In the genomic region with DNA sequence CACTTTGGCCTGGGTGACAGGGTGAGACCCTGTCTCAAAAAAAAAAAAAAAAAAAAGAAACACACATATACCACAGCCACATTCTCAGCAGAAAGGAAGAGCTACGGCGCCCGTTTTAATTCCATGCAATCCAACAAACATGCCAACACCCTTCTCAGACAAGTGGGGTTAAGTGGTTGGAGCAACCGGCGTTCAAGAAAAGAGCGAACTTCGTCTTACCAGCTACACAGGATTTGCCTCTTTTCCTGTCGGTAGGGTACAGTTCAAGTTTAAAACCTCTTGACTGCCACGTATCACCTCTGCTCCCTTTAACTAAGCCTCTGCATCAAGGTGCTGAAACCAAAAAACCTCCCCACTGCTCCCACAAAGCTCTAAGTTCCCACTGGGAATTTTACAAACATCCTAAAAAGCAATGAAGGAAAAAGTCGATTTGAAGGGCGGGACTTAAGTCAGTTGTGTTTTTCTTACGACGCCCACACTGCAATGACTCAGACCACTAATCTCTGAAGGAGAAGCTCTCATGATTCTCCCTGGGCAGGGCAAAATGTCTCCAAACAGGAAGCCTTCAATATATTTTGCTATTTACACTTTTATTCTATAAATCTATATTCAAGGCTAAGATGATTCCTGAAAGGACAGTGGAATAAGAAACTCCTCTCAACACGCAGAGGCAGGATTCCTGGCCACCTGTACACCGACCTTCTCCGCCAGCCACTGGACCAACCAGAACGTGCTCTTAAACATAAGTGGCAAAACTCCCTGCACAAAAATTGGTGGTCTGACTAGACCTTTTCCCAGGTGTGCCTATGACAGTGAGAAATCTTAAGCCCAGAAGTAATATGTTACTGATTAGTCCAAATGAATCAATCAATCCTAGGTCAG, we compare ENCODE assay signal across 12 cellular contexts. TPM values are rescaled to one million over a fixed set of nuclear protein-coding genes. Genes with fewer than 3 reads are reported as not detected.
DNase-seq lines count a peak whose midpoint lies in the region; ATAC-seq and TF ChIP-seq lines count a peak whose summit lies in the region.
"Had no signal": no experiment of that assay in that cellular context is flagged by ENCODE, and none has a peak within 500 bp of the region (broad histone marks: within the 10 kb centered on the region; RNA-seq: fewer than 3 reads in every experiment).

No MANE protein-coding gene starts in this region.

- peak overlapping the region in 4 of 7 donors; percentile 31 to 52 (median 42) for H3K27ac Mint-ChIP-seq in CD4-positive, alpha-beta memory T cell

- H3K9me2 ChIP-seq in PC-3 (replicated peaks; ENCODE audit: low read length): no peaks in the 10 kb centered on the region

- no peaks in the 10 kb centered on the region for H3K27me3 Mint-ChIP-seq in CD4-positive, alpha-beta memory T cell
- H3K27me3 Mint-ChIP-seq: naive thymus-derived CD8-positive, alpha-beta T cell had no signal

- peaks cover 71% of the 10 kb centered on the region for H3K36me3 ChIP-seq in CD4-positive, alpha-beta memory T cell (ENCODE audit: insufficient read depth, low read length)
- peaks cover 70% of the 10 kb centered on the region for H3K36me3 ChIP-seq in PC-3 (ENCODE audit: low read depth, low read length)
- H3K36me3 ChIP-seq in colonic mucosa: peaks cover 29% of the 10 kb centered on the region

- H3K4me2 ChIP-seq in PC-3 (ENCODE audit: low read length): peak overlapping the region; percentile 60

- ATAC-seq in PC-3 (peak; percentile 51), HG02588 (IDR thresholded peaks at IDR 0.05; ENCODE audit: unreplicated experiment) (no peak), HG03439 (IDR thresholded peaks at IDR 0.05; ENCODE audit: unreplicated experiment) (no peak)
- ATAC-seq: naive thymus-derived CD8-positive, alpha-beta T cell had no signal

- H3K4me1 ChIP-seq in CD4-positive, alpha-beta memory T cell (ENCODE audit: insufficient read depth, low read length): peaks cover 6% of the 10 kb centered on the region
- H3K4me1 ChIP-seq in PC-3 (ENCODE audit: insufficient read depth, low read length) (peaks cover 38% of the 10 kb centered on the region), colonic mucosa (peaks cover 4% of the 10 kb centered on the region)
- H3K4me1 ChIP-seq: esophagus muscularis mucosa had no signal

- H3K4me3 Mint-ChIP-seq in CD4-positive, alpha-beta memory T cell: no peak overlapping the region

- POLR2A ChIA-PET in CD4-positive, alpha-beta memory T cell (lab: Charles Lee; ENCODE audit: partially characterized antibody): interaction anchor here (0.6 to 2.7 kb wide), 4 partner anchors 11 to 213 kb away, joined by 3 to 7 read pairs (median 3); no protein-coding TSS in a partner anchor
- POLR2A ChIA-PET in PC-3 (lab: Charles Lee; ENCODE audit: unreplicated experiment): interaction anchor here (0.7 kb wide), 1 partner anchor 16 kb away, joined by 3 read pairs; no protein-coding TSS in a partner anchor

- H3K9me3 Mint-ChIP-seq in CD4-positive, alpha-beta memory T cell: no peaks in the 10 kb centered on the region
- H3K9me3 Mint-ChIP-seq: naive thymus-derived CD8-positive, alpha-beta T cell had no signal

- H3K27ac ChIP-seq in CD4-positive, alpha-beta memory T cell (ENCODE audit: low read depth, low read length): no peak overlapping the region
- H3K27ac ChIP-seq in PC-3 (ENCODE audit: low read length) (peak overlapping the region; percentile 83), colonic mucosa (peak overlapping the region; percentile 45)
- H3K27ac ChIP-seq: esophagus muscularis mucosa, HL-60 had no signal

- H3K79me2 ChIP-seq in PC-3 (ENCODE audit: low read length): peaks cover 21% of the 10 kb centered on the region

- H3K9me3 ChIP-seq in CD4-positive, alpha-beta memory T cell (ENCODE audit: control insufficient read depth in 1 of 2, low read length in 2 of 2): no peaks in the 10 kb centered on the region
- H3K9me3 ChIP-seq in PC-3 (ENCODE audit: low read length) (no peaks in the 10 kb centered on the region), colonic mucosa (no peaks in the 10 kb centered on the region)
- H3K9me3 ChIP-seq: esophagus muscularis mucosa had no signal

- BruUV-seq in PC-3 (replicated peaks; lab: Mats Ljungman, UMichigan): no TSS peak

- CTCF ChIA-PET in CD4-positive, alpha-beta memory T cell (lab: Charles Lee; ENCODE audit: partially characterized antibody): interaction anchor here (1.0 to 2.2 kb wide), 2 partner anchors 10 to 39 kb away, joined by 4 to 12 read pairs; no protein-coding TSS in a partner anchor
- CTCF ChIA-PET in PC-3 (lab: Charles Lee): no interaction called here

- DNase-seq in CD4-positive, alpha-beta memory T cell: no peak
- DNase-seq in PC-3: peak; percentile 75
- DNase-seq in colonic mucosa: no peak
- peak; percentile 70 for DNase-seq in non-pigmented ciliary epithelial cell (ENCODE audit: low read depth)
- no peak for DNase-seq in NCI-H524 (lab: John Stamatoyannopoulos, UW)
- no peak for DNase-seq in DMS53 treated with DMSO at 0.1 percent for 48 hours (lab: John Stamatoyannopoulos, UW; ENCODE audit: unreplicated experiment)
- DNase-seq: naive thymus-derived CD8-positive, alpha-beta T cell; NK-92 treated with Interleukin-12 subunit alpha and Interleukin-12 subunit beta, amount 100 ng/mL, for 24 hours had no signal

- no peak for TF ChIP-seq CTCF in PC-3 (conservative IDR thresholded peaks at IDR 0.05; ENCODE audit: low read depth, low read length)
- no peak for TF ChIP-seq CTCF in colonic mucosa (IDR thresholded peaks at IDR 0.05)

- peaks cover 4% of the 10 kb centered on the region for H3F3A ChIP-seq in PC-3 (ENCODE audit: low read length, unreplicated experiment)

- peaks cover 14 to 23% (median 20%) of the 10 kb centered on the region in 4 donors for H3K4me1 Mint-ChIP-seq in CD4-positive, alpha-beta memory T cell

- no peaks in the 10 kb centered on the region for H3K27me3 ChIP-seq in CD4-positive, alpha-beta memory T cell (ENCODE audit: insufficient read depth, low read length)
- H3K27me3 ChIP-seq in PC-3 (ENCODE audit: low read length) (no peaks in the 10 kb centered on the region), colonic mucosa (no peaks in the 10 kb centered on the region)
- H3K27me3 ChIP-seq: esophagus muscularis mucosa had no signal

- no peaks in the 10 kb centered on the region for H4K20me1 ChIP-seq in PC-3 (ENCODE audit: low read length)

- peak overlapping the region; percentile 53 for H3K9ac ChIP-seq in PC-3 (ENCODE audit: low read length)
- no peak overlapping the region for H3K9ac ChIP-seq in colonic mucosa (ENCODE audit: low read depth in 2 of 2, low read length in 2 of 2)

- intact Hi-C loops in CD4-positive, alpha-beta memory T cell (cut with micrococcal nuclease): no loop called here
- intact Hi-C loops in PC-3 (cut with micrococcal nuclease): no loop called here
- intact Hi-C loops in colonic mucosa (cut with DNase I): no loop called here

- peaks cover 54 to 69% of the 10 kb centered on the region in 2 donors for H3K36me3 Mint-ChIP-seq in CD4-positive, alpha-beta memory T cell

- H2AFZ ChIP-seq in PC-3 (ENCODE audit: low read length): no peak overlapping the region

- H3K4me3 ChIP-seq in CD4-positive, alpha-beta memory T cell (ENCODE audit: low read length in 2 of 2): no peak overlapping the region
- H3K4me3 ChIP-seq in PC-3 (ENCODE audit: low read length): peak overlapping the region; percentile 37
- no peak overlapping the region for H3K4me3 ChIP-seq in colonic mucosa
- H3K4me3 ChIP-seq: esophagus muscularis mucosa had no signal

RNA-seq across cellular contexts. Expression of a gene that starts 18.8 kb away (rescaled TPM):
- total RNA-seq in CD4-positive, alpha-beta memory T cell: 10 to 100 TPM; 86.5 to 92.4 TPM
- polyA plus RNA-seq in CD4-positive, alpha-beta memory T cell: 10 to 100 TPM; 59.1 to 84.9 TPM
- 60.8 and 71.4 TPM in 2 replicates for total RNA-seq in PC-3 (2014; rRNA removed)
- 10 to 100 TPM; 65.1 to 78.0 TPM for total RNA-seq in colonic mucosa

RNA-seq across cellular contexts. Expression of a gene that starts 21.1 kb away (rescaled TPM):
- total RNA-seq in CD4-positive, alpha-beta memory T cell: not detected
- polyA plus RNA-seq in CD4-positive, alpha-beta memory T cell: under 1 TPM in 1 of 2 donors, not detected in 1; 0.37 TPM
- total RNA-seq in PC-3 (2014; rRNA removed) (0.69 and 2.2 TPM in 2 replicates), colonic mucosa (under 1 TPM; 0.19 to 0.49 TPM)
- total RNA-seq: naive thymus-derived CD8-positive, alpha-beta T cell had no signal

RNA-seq across cellular contexts. Expression of a gene that starts 25.5 kb away (rescaled TPM):
- under 1 TPM in 1 of 2 experiments, not detected in 1; 0.35 TPM for total RNA-seq in CD4-positive, alpha-beta memory T cell
- polyA plus RNA-seq in CD4-positive, alpha-beta memory T cell: 1 to 10 TPM in 1 of 2 donors, not detected in 1; 1.0 TPM
- total RNA-seq in PC-3 (2014; rRNA removed) (0.11 TPM in 1 of 2 replicates, not detected in the other), colonic mucosa (not detected)

RNA-seq across cellular contexts. Expression of a gene that starts 26.4 kb away (rescaled TPM):
- not detected for total RNA-seq in CD4-positive, alpha-beta memory T cell
- not detected for polyA plus RNA-seq in CD4-positive, alpha-beta memory T cell
- total RNA-seq in PC-3 (2014; rRNA removed) (38.8 and 48.3 TPM in 2 replicates), colonic mucosa (10 to 100 TPM; 18.8 to 31.1 TPM)

RNA-seq across cellular contexts. Expression of a gene that starts 50.1 kb away (rescaled TPM):
- 100 to 1,000 TPM; 183 to 184 TPM for total RNA-seq in CD4-positive, alpha-beta memory T cell
- polyA plus RNA-seq in CD4-positive, alpha-beta memory T cell: 10 to 100 TPM; 36.2 to 66.9 TPM
- 153 and 173 TPM in 2 replicates for total RNA-seq in PC-3 (2014; rRNA removed)
- total RNA-seq in colonic mucosa: 10 to 100 TPM; 88.0 to 95.0 TPM

Comparison
In these comparisons a context has a peak if more than half of its experiments do, and no peak if none do; other contexts are left out.
1. DNase-seq: peak in PC-3 (single experiment) and non-pigmented ciliary epithelial cell (single experiment); none in CD4-positive, alpha-beta memory T cell (0 of 5), colonic mucosa (single experiment), NCI-H524 (0 of 2) and DMS53 treated with DMSO at 0.1 percent for 48 hours (single experiment).